In genomic region chr5:173866249-173867172, GRCh38 we compare ENCODE assay signal across 1 cellular context.
A peak's percentile ranks its signal among the peaks of the same experiment; 100 is the strongest.
TF ChIP-seq lines count a peak whose summit lies in the region.

No MANE protein-coding gene starts in this region.

TF ChIP-seq in K562, 482 proteins besides CTCF, POLR2A, EP300 and RAD21 (continued from another document and continues in another):
- TF ChIP-seq USF1 (CRISPR knock-in tag; IDR thresholded peaks at IDR 0.05) (peak; percentile 94), ZNF766 (CRISPR knock-in tag; conservative IDR thresholded peaks at IDR 0.05) (no peak), BACH1 (tag; IDR thresholded peaks at IDR 0.05) (no peak), ZNF507 (tag; conservative IDR thresholded peaks at IDR 0.05) (no peak), HIVEP1 (CRISPR knock-in tag; IDR thresholded peaks at IDR 0.05) (no peak), CHD4 (IDR thresholded peaks at IDR 0.05; ENCODE audit: insufficient read depth, insufficient replicate concordance, low read depth, low read length, poor library complexity, severe bottlenecking) (no peak), ZNF224 (CRISPR knock-in tag; IDR thresholded peaks at IDR 0.05) (no peak), POLR2AphosphoS5 (IDR thresholded peaks at IDR 0.05; ENCODE audit: control insufficient read depth, insufficient read depth, low read depth, low read length) (peak; percentile 72), MED1 (CRISPR knock-in tag; IDR thresholded peaks at IDR 0.05; ENCODE audit: borderline replicate concordance) (no peak), ZNF592 (IDR thresholded peaks at IDR 0.05) (peak; percentile 47), ZNF253 (CRISPR knock-in tag; conservative IDR thresholded peaks at IDR 0.05) (no peak), CREBBP (IDR thresholded peaks at IDR 0.05; ENCODE audit: low read depth, low read length) (no peak), SAFB2 (IDR thresholded peaks at IDR 0.05; ENCODE audit: borderline replicate concordance, low read depth, low read length, severe bottlenecking) (no peak), NFIC (IDR thresholded peaks at IDR 0.05) (no peak), NR0B1 (IDR thresholded peaks at IDR 0.05; ENCODE audit: partially characterized antibody) (no peak), EHMT2 (IDR thresholded peaks at IDR 0.05) (no peak), CAMTA2 (CRISPR knock-in tag; conservative IDR thresholded peaks at IDR 0.05) (no peak), STAT6 (CRISPR knock-in tag; IDR thresholded peaks at IDR 0.05) (no peak), MEIS2 (IDR thresholded peaks at IDR 0.05; ENCODE audit: partially characterized antibody) (no peak), SMC3 (conservative IDR thresholded peaks at IDR 0.05; ENCODE audit: insufficient read depth, low read depth, low read length) (no peak), HEY1 (CRISPR knock-in tag; IDR thresholded peaks at IDR 0.05; ENCODE audit: borderline replicate concordance) (no peak), TRIM24 (IDR thresholded peaks at IDR 0.05) (0 out of 4 replicates have a peak, but pooled peaks of 1 of the 2 experiments have one; percentile 12), JUND (IDR thresholded peaks at IDR 0.05; ENCODE audit: borderline replicate concordance, low read depth, low read length) (no peak), JUND (tag; IDR thresholded peaks at IDR 0.05; ENCODE audit: borderline replicate concordance, low read depth, low read length) (peak; percentile 26; the same call in 1 of the 3 replicates), MCM2 (IDR thresholded peaks at IDR 0.05; ENCODE audit: low read depth) (no peak), ZKSCAN1 (IDR thresholded peaks at IDR 0.05; ENCODE audit: low read depth, low read length) (no peak), JUN (IDR thresholded peaks at IDR 0.05; ENCODE audit: borderline replicate concordance, low read depth, low read length) (no peak), JUN (CRISPR knock-in tag; IDR thresholded peaks at IDR 0.05; ENCODE audit: borderline replicate concordance) (no peak), MTA2 (IDR thresholded peaks at IDR 0.05; ENCODE audit: low read depth) (no peak), ZNF76 (CRISPR knock-in tag; IDR thresholded peaks at IDR 0.05; ENCODE audit: borderline replicate concordance) (no peak), TSHZ1 (CRISPR knock-in tag; IDR thresholded peaks at IDR 0.05) (no peak), HOMEZ (CRISPR knock-in tag; IDR thresholded peaks at IDR 0.05) (no peak), ATF3 (IDR thresholded peaks at IDR 0.05) (peak; percentile 69), ATF3 (CRISPR knock-in tag; conservative IDR thresholded peaks at IDR 0.05) (no peak), LEF1 (IDR thresholded peaks at IDR 0.05) (no peak), BCL6 (CRISPR knock-in tag; IDR thresholded peaks at IDR 0.05) (no peak), NCOR1 (IDR thresholded peaks at IDR 0.05) (no peak), PCBP2 (IDR thresholded peaks at IDR 0.05; ENCODE audit: low read depth, low read length, poor library complexity, severe bottlenecking) (no peak), KDM4B (IDR thresholded peaks at IDR 0.05; ENCODE audit: borderline replicate concordance in 2 of 2, low read depth in 1 of 2) (no peak)
- TF ChIP-seq, protein P1, sequence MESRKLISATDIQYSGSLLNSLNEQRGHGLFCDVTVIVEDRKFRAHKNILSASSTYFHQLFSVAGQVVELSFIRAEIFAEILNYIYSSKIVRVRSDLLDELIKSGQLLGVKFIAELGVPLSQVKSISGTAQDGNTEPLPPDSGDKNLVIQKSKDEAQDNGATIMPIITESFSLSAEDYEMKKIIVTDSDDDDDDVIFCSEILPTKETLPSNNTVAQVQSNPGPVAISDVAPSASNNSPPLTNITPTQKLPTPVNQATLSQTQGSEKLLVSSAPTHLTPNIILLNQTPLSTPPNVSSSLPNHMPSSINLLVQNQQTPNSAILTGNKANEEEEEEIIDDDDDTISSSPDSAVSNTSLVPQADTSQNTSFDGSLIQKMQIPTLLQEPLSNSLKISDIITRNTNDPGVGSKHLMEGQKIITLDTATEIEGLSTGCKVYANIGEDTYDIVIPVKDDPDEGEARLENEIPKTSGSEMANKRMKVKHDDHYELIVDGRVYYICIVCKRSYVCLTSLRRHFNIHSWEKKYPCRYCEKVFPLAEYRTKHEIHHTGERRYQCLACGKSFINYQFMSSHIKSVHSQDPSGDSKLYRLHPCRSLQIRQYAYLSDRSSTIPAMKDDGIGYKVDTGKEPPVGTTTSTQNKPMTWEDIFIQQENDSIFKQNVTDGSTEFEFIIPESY (CRISPR knock-in tag; IDR thresholded peaks at IDR 0.05) = no peak
- TF ChIP-seq, protein P2, sequence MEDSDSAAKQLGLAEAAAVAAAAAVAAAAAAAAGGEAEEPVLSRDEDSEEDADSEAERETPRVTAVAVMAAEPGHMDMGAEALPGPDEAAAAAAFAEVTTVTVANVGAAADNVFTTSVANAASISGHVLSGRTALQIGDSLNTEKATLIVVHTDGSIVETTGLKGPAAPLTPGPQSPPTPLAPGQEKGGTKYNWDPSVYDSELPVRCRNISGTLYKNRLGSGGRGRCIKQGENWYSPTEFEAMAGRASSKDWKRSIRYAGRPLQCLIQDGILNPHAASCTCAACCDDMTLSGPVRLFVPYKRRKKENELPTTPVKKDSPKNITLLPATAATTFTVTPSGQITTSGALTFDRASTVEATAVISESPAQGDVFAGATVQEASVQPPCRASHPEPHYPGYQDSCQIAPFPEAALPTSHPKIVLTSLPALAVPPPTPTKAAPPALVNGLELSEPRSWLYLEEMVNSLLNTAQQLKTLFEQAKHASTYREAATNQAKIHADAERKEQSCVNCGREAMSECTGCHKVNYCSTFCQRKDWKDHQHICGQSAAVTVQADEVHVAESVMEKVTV (CRISPR knock-in tag; IDR thresholded peaks at IDR 0.05) = no peak
- TF ChIP-seq, protein P3, sequence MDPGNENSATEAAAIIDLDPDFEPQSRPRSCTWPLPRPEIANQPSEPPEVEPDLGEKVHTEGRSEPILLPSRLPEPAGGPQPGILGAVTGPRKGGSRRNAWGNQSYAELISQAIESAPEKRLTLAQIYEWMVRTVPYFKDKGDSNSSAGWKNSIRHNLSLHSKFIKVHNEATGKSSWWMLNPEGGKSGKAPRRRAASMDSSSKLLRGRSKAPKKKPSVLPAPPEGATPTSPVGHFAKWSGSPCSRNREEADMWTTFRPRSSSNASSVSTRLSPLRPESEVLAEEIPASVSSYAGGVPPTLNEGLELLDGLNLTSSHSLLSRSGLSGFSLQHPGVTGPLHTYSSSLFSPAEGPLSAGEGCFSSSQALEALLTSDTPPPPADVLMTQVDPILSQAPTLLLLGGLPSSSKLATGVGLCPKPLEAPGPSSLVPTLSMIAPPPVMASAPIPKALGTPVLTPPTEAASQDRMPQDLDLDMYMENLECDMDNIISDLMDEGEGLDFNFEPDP (CRISPR knock-in tag; IDR thresholded peaks at IDR 0.05) = no peak
